ENCODE assay signal across 26 cellular contexts in genomic region chr10:131841131-131841661, GRCh38. TPM values are rescaled to one million over a fixed set of nuclear protein-coding genes. Genes with fewer than 3 reads are reported as not detected.
DNase-seq lines count a peak whose midpoint lies in the region; ATAC-seq and TF ChIP-seq lines count a peak whose summit lies in the region.
"Had no signal": no experiment of that assay in that cellular context is flagged by ENCODE, and none has a peak within 500 bp of the region (broad histone marks: within the 10 kb centered on the region; RNA-seq: fewer than 3 reads in every experiment).

No MANE protein-coding gene starts in this region.

- ATAC-seq in activated CD4-positive, alpha-beta T cell treated with anti-CD3 and anti-CD28 coated beads for 36 hours: no peak
- ATAC-seq in RWPE2 (ENCODE audit: low read depth): no peak
- no peak for ATAC-seq in left lung
- ATAC-seq in GM19463 (IDR thresholded peaks at IDR 0.05; ENCODE audit: unreplicated experiment): no peak
- ATAC-seq in stimulated activated naive CD8-positive, alpha-beta T cell treated with anti-CD3 and anti-CD28 coated beads, Interleukin-15, amount 100 ng/mL, for 72 hours: no peak
- ATAC-seq: left colon had no signal

- POLR2A ChIA-PET in activated CD4-positive, alpha-beta T cell treated with anti-CD3 and anti-CD28 coated beads for 36 hours (lab: Charles Lee): no interaction called here

- CTCF ChIA-PET in activated CD4-positive, alpha-beta T cell treated with anti-CD3 and anti-CD28 coated beads for 36 hours (lab: Charles Lee): interaction anchor here (0.6 kb wide), 1 partner anchor 34 kb away, joined by 3 read pairs; no protein-coding TSS in a partner anchor

- H4K20me1 ChIP-seq in neural progenitor cell (ENCODE audit: low read depth): no peaks in the 10 kb centered on the region

- DNase-seq in activated CD4-positive, alpha-beta T cell treated with anti-CD3 and anti-CD28 coated beads for 36 hours: peak; percentile 1
- no peak for DNase-seq in activated CD4-positive, alpha-beta T cell treated with anti-CD3 and anti-CD28 coated beads for 48 hours
- peak; percentile 29 for DNase-seq in RWPE2 (ENCODE audit: low spot score)
- DNase-seq in left lung: peak; percentile 15 to 43
- DNase-seq in type B pancreatic cell (ENCODE audit: extremely low spot score, unreplicated experiment): peak; percentile 53
- DNase-seq in neural progenitor cell (ENCODE audit: low spot score): no peak
- DNase-seq in stimulated activated naive CD8-positive, alpha-beta T cell treated with anti-CD3 and anti-CD28 coated beads, Interleukin-15, amount 100 ng/mL, for 72 hours: no peak
- DNase-seq: activated CD4-positive, alpha-beta T cell treated with anti-CD3 and anti-CD28 coated beads, Interleukin-2, amount 50 U/mL, for 1 hour; anterior cingulate cortex; CD4-positive, alpha-beta memory T cell; esophagus squamous epithelium; GM23248; NCI-H1048; NCI-H1694; NCI-H2171; NCI-H510A; retina; Right ventricle myocardium superior; stimulated activated CD4-positive, alpha-beta T cell treated with anti-CD3 and anti-CD28 coated beads, Interleukin-2, amount 100 ng/mL, for 48 hours; substantia nigra had no signal

- H3K9me3 ChIP-seq in RWPE2 (ENCODE audit: severe bottlenecking) (no peaks in the 10 kb centered on the region), left lung (no peaks in the 10 kb centered on the region), neural progenitor cell (ENCODE audit: low read depth) (no peaks in the 10 kb centered on the region)
- H3K9me3 ChIP-seq: esophagus squamous epithelium had no signal

- no peaks in the 10 kb centered on the region for H3K4me1 Mint-ChIP-seq in activated CD4-positive, alpha-beta T cell treated with anti-CD3 and anti-CD28 coated beads for 36 hours
- H3K4me1 Mint-ChIP-seq in type B pancreatic cell (ENCODE audit: unreplicated experiment) (no peaks in the 10 kb centered on the region), neural progenitor cell (peaks cover 2% of the 10 kb centered on the region)
- no peaks in the 10 kb centered on the region for H3K4me1 Mint-ChIP-seq in stimulated activated naive CD8-positive, alpha-beta T cell treated with anti-CD3 and anti-CD28 coated beads, Interleukin-15, amount 100 ng/mL, for 72 hours
- H3K4me1 Mint-ChIP-seq: activated naive CD4-positive, alpha-beta T cell treated with anti-CD3 and anti-CD28 coated beads, Interleukin-2, amount 50 U/mL, for 24 hours; CD4-positive, alpha-beta memory T cell had no signal

- no peak overlapping the region for H3K4me2 ChIP-seq in neural progenitor cell
- H3K4me2 ChIP-seq: hepatocyte had no signal

- TF ChIP-seq CTCF in RWPE2 (IDR thresholded peaks at IDR 0.05; ENCODE audit: poor library complexity, severe bottlenecking): no peak
- TF ChIP-seq CTCF in left lung (IDR thresholded peaks at IDR 0.05): no peak
- TF ChIP-seq CTCF in type B pancreatic cell (conservative IDR thresholded peaks at IDR 0.05): no peak
- no peak for TF ChIP-seq CTCF in neural progenitor cell (IDR thresholded peaks at IDR 0.05)

- no peak overlapping the region for H3K4me3 ChIP-seq in RWPE2 (ENCODE audit: severe bottlenecking)
- H3K4me3 ChIP-seq in left lung: no peak overlapping the region
- H3K4me3 ChIP-seq in neural progenitor cell: no peak overlapping the region
- H3K4me3 ChIP-seq: cardiac muscle cell, esophagus squamous epithelium, GM23248, hepatocyte had no signal

- no peaks in the 10 kb centered on the region for H3K27me3 Mint-ChIP-seq in activated CD4-positive, alpha-beta T cell treated with anti-CD3 and anti-CD28 coated beads for 36 hours
- H3K27me3 Mint-ChIP-seq in type B pancreatic cell: peaks cover 3% of the 10 kb centered on the region
- no peaks in the 10 kb centered on the region for H3K27me3 Mint-ChIP-seq in neural progenitor cell (ENCODE audit: insufficient read depth, low read depth)
- no peaks in the 10 kb centered on the region for H3K27me3 Mint-ChIP-seq in stimulated activated naive CD8-positive, alpha-beta T cell treated with anti-CD3 and anti-CD28 coated beads, Interleukin-15, amount 100 ng/mL, for 72 hours
- H3K27me3 Mint-ChIP-seq: activated naive CD4-positive, alpha-beta T cell treated with anti-CD3 and anti-CD28 coated beads, Interleukin-2, amount 50 U/mL, for 24 hours; CD4-positive, alpha-beta memory T cell had no signal

- intact Hi-C loops in activated CD4-positive, alpha-beta T cell treated with anti-CD3 and anti-CD28 coated beads for 36 hours (cut with DNase I, micrococcal nuclease): no loop called here
- intact Hi-C loops in left lung (cut with DNase I): no loop called here

- no peaks in the 10 kb centered on the region for H3K36me3 Mint-ChIP-seq in activated CD4-positive, alpha-beta T cell treated with anti-CD3 and anti-CD28 coated beads for 36 hours (ENCODE audit: low read depth)
- no peaks in the 10 kb centered on the region for H3K36me3 Mint-ChIP-seq in type B pancreatic cell
- no peaks in the 10 kb centered on the region for H3K36me3 Mint-ChIP-seq in neural progenitor cell
- H3K36me3 Mint-ChIP-seq: activated naive CD4-positive, alpha-beta T cell treated with anti-CD3 and anti-CD28 coated beads, Interleukin-2, amount 50 U/mL, for 24 hours; CD4-positive, alpha-beta memory T cell had no signal

- H3K36me3 ChIP-seq in RWPE2 (ENCODE audit: low read depth) (no peaks in the 10 kb centered on the region), left lung (no peaks in the 10 kb centered on the region), neural progenitor cell (no peaks in the 10 kb centered on the region)
- H3K36me3 ChIP-seq: cardiac muscle cell, esophagus squamous epithelium had no signal

- H2AFZ ChIP-seq in neural progenitor cell (replicated peaks): no peak overlapping the region
- H2AFZ ChIP-seq: GM23248, hepatocyte had no signal

- H3K79me2 ChIP-seq in neural progenitor cell (ENCODE audit: low read depth): no peaks in the 10 kb centered on the region
- H3K79me2 ChIP-seq: hepatocyte had no signal

- H3K4me1 ChIP-seq in RWPE2 (ENCODE audit: insufficient read depth, poor library complexity, severe bottlenecking) (no peaks in the 10 kb centered on the region), left lung (no peaks in the 10 kb centered on the region), neural progenitor cell (no peaks in the 10 kb centered on the region)
- H3K4me1 ChIP-seq: esophagus squamous epithelium had no signal

- H3K4me3 Mint-ChIP-seq in activated CD4-positive, alpha-beta T cell treated with anti-CD3 and anti-CD28 coated beads for 36 hours: no peak overlapping the region
- H3K4me3 Mint-ChIP-seq in type B pancreatic cell (no peak overlapping the region), neural progenitor cell (no peak overlapping the region)
- H3K4me3 Mint-ChIP-seq in stimulated activated naive CD8-positive, alpha-beta T cell treated with anti-CD3 and anti-CD28 coated beads, Interleukin-15, amount 100 ng/mL, for 72 hours: no peak overlapping the region
- H3K4me3 Mint-ChIP-seq: activated naive CD4-positive, alpha-beta T cell treated with anti-CD3 and anti-CD28 coated beads, Interleukin-2, amount 50 U/mL, for 24 hours; CD4-positive, alpha-beta memory T cell had no signal

- H3K9me3 Mint-ChIP-seq in activated CD4-positive, alpha-beta T cell treated with anti-CD3 and anti-CD28 coated beads for 36 hours (ENCODE audit: low read depth): no peaks in the 10 kb centered on the region
- H3K9me3 Mint-ChIP-seq in type B pancreatic cell: no peaks in the 10 kb centered on the region
- H3K9me3 Mint-ChIP-seq in neural progenitor cell: no peaks in the 10 kb centered on the region
- no peaks in the 10 kb centered on the region for H3K9me3 Mint-ChIP-seq in stimulated activated naive CD8-positive, alpha-beta T cell treated with anti-CD3 and anti-CD28 coated beads, Interleukin-15, amount 100 ng/mL, for 72 hours
- H3K9me3 Mint-ChIP-seq: activated naive CD4-positive, alpha-beta T cell treated with anti-CD3 and anti-CD28 coated beads, Interleukin-2, amount 50 U/mL, for 24 hours; CD4-positive, alpha-beta memory T cell had no signal

- H3K27ac ChIP-seq in RWPE2 (ENCODE audit: poor library complexity, severe bottlenecking) (no peak overlapping the region), left lung (no peak overlapping the region), neural progenitor cell (no peak overlapping the region)
- H3K27ac ChIP-seq: 22Rv1, cardiac muscle cell, esophagus squamous epithelium, GM23248, hepatocyte had no signal

- H3K27me3 ChIP-seq in RWPE2 (ENCODE audit: insufficient read depth, poor library complexity, severe bottlenecking) (peaks cover 3% of the 10 kb centered on the region), left lung (peaks cover 0 to 9% of the 10 kb centered on the region in 2 donors), neural progenitor cell (no peaks in the 10 kb centered on the region)
- H3K27me3 ChIP-seq: cardiac muscle cell, hepatocyte had no signal

- no peaks in the 10 kb centered on the region for H3F3A ChIP-seq in neural progenitor cell (ENCODE audit: low read depth)

- H3K27ac Mint-ChIP-seq in activated CD4-positive, alpha-beta T cell treated with anti-CD3 and anti-CD28 coated beads for 36 hours: no peak overlapping the region
- H3K27ac Mint-ChIP-seq in type B pancreatic cell (no peak overlapping the region), neural progenitor cell (no peak overlapping the region)
- H3K27ac Mint-ChIP-seq in stimulated activated naive CD8-positive, alpha-beta T cell treated with anti-CD3 and anti-CD28 coated beads, Interleukin-15, amount 100 ng/mL, for 72 hours: no peak overlapping the region
- H3K27ac Mint-ChIP-seq: activated naive CD4-positive, alpha-beta T cell treated with anti-CD3 and anti-CD28 coated beads, Interleukin-2, amount 50 U/mL, for 24 hours; CD4-positive, alpha-beta memory T cell had no signal

- no peak overlapping the region for H3K9ac ChIP-seq in neural progenitor cell
- H3K9ac ChIP-seq: GM23248 had no signal

RNA-seq across cellular contexts. Expression of gene PPP2R2D, which starts 59.6 kb away (rescaled TPM):
- 10 to 100 TPM; 30.0 to 39.3 TPM for total RNA-seq in activated CD4-positive, alpha-beta T cell treated with anti-CD3 and anti-CD28 coated beads for 36 hours
- total RNA-seq in left lung (10 to 100 TPM; 22.7 to 24.3 TPM), type B pancreatic cell (ENCODE audit: low replicate concordance) (36.6 and 38.1 TPM in 2 replicates), neural progenitor cell (ENCODE audit: low replicate concordance) (28.1 and 31.2 TPM in 2 replicates)

Comparison
In these comparisons a context has a peak if more than half of its experiments do, and no peak if none do; other contexts are left out.
1. DNase-seq: peak in activated CD4-positive, alpha-beta T cell treated with anti-CD3 and anti-CD28 coated beads for 36 hours (single experiment), RWPE2 (single experiment), left lung (2 of 2) and type B pancreatic cell (single experiment); none in activated CD4-positive, alpha-beta T cell treated with anti-CD3 and anti-CD28 coated beads for 48 hours (single experiment), neural progenitor cell (single experiment) and stimulated activated naive CD8-positive, alpha-beta T cell treated with anti-CD3 and anti-CD28 coated beads, Interleukin-15, amount 100 ng/mL, for 72 hours (0 of 2).